Comparison of ENCODE assay signal across 9 cellular contexts in genomic region chr7:20785211-20786048, GRCh38. TPM values are rescaled to one million over a fixed set of nuclear protein-coding genes. Genes with fewer than 3 reads are reported as not detected.
DNase-seq lines count a peak whose midpoint lies in the region; ATAC-seq lines count a peak whose summit lies in the region.
"Had no signal": no experiment of that assay in that cellular context is flagged by ENCODE, and none has a peak within 500 bp of the region (broad histone marks: within the 10 kb centered on the region; RNA-seq: fewer than 3 reads in every experiment).

No MANE protein-coding gene starts in this region.

- H3K27ac ChIP-seq in CD4-positive, CD25-positive, alpha-beta regulatory T cell (ENCODE audit: insufficient read depth, low read length, poor library complexity, severe bottlenecking) = no peak overlapping the region
- H3K27ac ChIP-seq in HUES6 (ENCODE audit: low read depth, low read length) = peak overlapping the region; percentile 97; the same call in 1 of the 2 replicates

- H3K27me3 Mint-ChIP-seq in CD4-positive, CD25-positive, alpha-beta regulatory T cell = peaks cover 80% of the 10 kb centered on the region
- peaks cover 90% of the 10 kb centered on the region for H3K27me3 Mint-ChIP-seq in activated naive CD8-positive, alpha-beta T cell treated with anti-CD3 and anti-CD28 coated beads for 36 hours

- H3K4me1 ChIP-seq in CD4-positive, CD25-positive, alpha-beta regulatory T cell (ENCODE audit: control insufficient read depth, insufficient read depth, low read length, poor library complexity, severe bottlenecking) = peaks cover 30% of the 10 kb centered on the region
- peaks cover 40% of the 10 kb centered on the region for H3K4me1 ChIP-seq in HUES6 (ENCODE audit: control insufficient read depth, insufficient read depth, low read length)

- no peaks in the 10 kb centered on the region for H3K36me3 ChIP-seq in CD4-positive, CD25-positive, alpha-beta regulatory T cell (ENCODE audit: control insufficient read depth, insufficient read depth, low read length)
- no peaks in the 10 kb centered on the region; the same call in 1 of the 2 replicates for H3K36me3 ChIP-seq in HUES6 (ENCODE audit: control insufficient read depth, insufficient read depth, low read length)

- peaks cover 3 to 11% of the 10 kb centered on the region in 2 experiments for H3K9me3 ChIP-seq in CD4-positive, CD25-positive, alpha-beta regulatory T cell (ENCODE audit: control insufficient read depth in 2 of 2, low read length in 2 of 2)
- no peaks in the 10 kb centered on the region for H3K9me3 ChIP-seq in HUES6 (ENCODE audit: control insufficient read depth, insufficient read depth, low read depth, low read length)

- peak overlapping the region; percentile 53 for H3K4me3 ChIP-seq in CD4-positive, CD25-positive, alpha-beta regulatory T cell (ENCODE audit: low read depth, low read length)
- H3K4me3 ChIP-seq in HUES6 (ENCODE audit: low read depth, low read length) = peak overlapping the region; percentile 84

- peak overlapping the region; percentile 92 for H3K9ac ChIP-seq in HUES6 (ENCODE audit: low read length)

- peaks cover 0 to 29% (median 7%) of the 10 kb centered on the region in 7 donors for H3K9me3 Mint-ChIP-seq in CD4-positive, CD25-positive, alpha-beta regulatory T cell
- H3K9me3 Mint-ChIP-seq in activated naive CD8-positive, alpha-beta T cell treated with anti-CD3 and anti-CD28 coated beads for 36 hours = peaks cover 20% of the 10 kb centered on the region

- H3K27me3 ChIP-seq in CD4-positive, CD25-positive, alpha-beta regulatory T cell (ENCODE audit: control insufficient read depth, insufficient read depth, low read length) = peaks cover 54% of the 10 kb centered on the region
- peaks cover 51% of the 10 kb centered on the region for H3K27me3 ChIP-seq in HUES6 (ENCODE audit: control insufficient read depth, insufficient read depth, low read length)

- ATAC-seq in CD4-positive, CD25-positive, alpha-beta regulatory T cell (ENCODE audit: low read depth in 2 of 2) = no peak
- ATAC-seq in left colon (peak; percentile 47), GM21717 (IDR thresholded peaks at IDR 0.05; ENCODE audit: unreplicated experiment) (no peak), HG03521 (IDR thresholded peaks at IDR 0.05; ENCODE audit: unreplicated experiment) (no peak)

- H3K36me3 Mint-ChIP-seq in CD4-positive, CD25-positive, alpha-beta regulatory T cell = no peaks in the 10 kb centered on the region
- H3K36me3 Mint-ChIP-seq in activated naive CD8-positive, alpha-beta T cell treated with anti-CD3 and anti-CD28 coated beads for 36 hours = peaks cover 13% of the 10 kb centered on the region

- no peak for DNase-seq in CD4-positive, CD25-positive, alpha-beta regulatory T cell
- no peak for DNase-seq in activated naive CD8-positive, alpha-beta T cell treated with anti-CD3 and anti-CD28 coated beads for 36 hours
- DNase-seq in left colon (peak in 1 of 2 donors; percentile 26), NCI-H446 treated with DMSO at 0.1 percent for 48 hours (lab: John Stamatoyannopoulos, UW) (no peak), NCI-H2107 (lab: John Stamatoyannopoulos, UW) (no peak)

- H3K27ac Mint-ChIP-seq in CD4-positive, CD25-positive, alpha-beta regulatory T cell = no peak overlapping the region
- no peak overlapping the region for H3K27ac Mint-ChIP-seq in activated naive CD8-positive, alpha-beta T cell treated with anti-CD3 and anti-CD28 coated beads for 36 hours

- intact Hi-C loops in left colon (cut with DNase I, micrococcal nuclease) = no loop called here

- peak overlapping the region; percentile 10 to 78 (median 76) for H3K4me3 Mint-ChIP-seq in CD4-positive, CD25-positive, alpha-beta regulatory T cell
- peak overlapping the region; percentile 73 for H3K4me3 Mint-ChIP-seq in activated naive CD8-positive, alpha-beta T cell treated with anti-CD3 and anti-CD28 coated beads for 36 hours

- H3K4me1 Mint-ChIP-seq in CD4-positive, CD25-positive, alpha-beta regulatory T cell = peaks cover 12 to 24% (median 14%) of the 10 kb centered on the region in 4 donors
- H3K4me1 Mint-ChIP-seq in activated naive CD8-positive, alpha-beta T cell treated with anti-CD3 and anti-CD28 coated beads for 36 hours = peaks cover 16% of the 10 kb centered on the region

RNA-seq across cellular contexts. Expression of gene SP8, which starts 1.3 kb away (rescaled TPM):
- total RNA-seq in CD4-positive, CD25-positive, alpha-beta regulatory T cell = not detected
- polyA plus RNA-seq in CD4-positive, CD25-positive, alpha-beta regulatory T cell = not detected
- not detected for total RNA-seq in activated naive CD8-positive, alpha-beta T cell treated with anti-CD3 and anti-CD28 coated beads for 36 hours
- total RNA-seq in left colon = not detected
- total RNA-seq: subcutaneous adipose tissue had no signal
